In genomic region chr1:54488831-54489626, GRCh38 we compare ENCODE assay signal across 8 cellular contexts.
DNase-seq lines count a peak whose midpoint lies in the region; ATAC-seq and TF ChIP-seq lines count a peak whose summit lies in the region.

No MANE protein-coding gene starts in this region.

- H3K27me3 ChIP-seq in layer of hippocampus (ENCODE audit: control insufficient read depth, insufficient read depth, low read length) = no peaks in the 10 kb centered on the region

- H3K27ac ChIP-seq in cingulate gyrus (ENCODE audit: low read depth, low read length) (peak overlapping the region; percentile 85), layer of hippocampus (ENCODE audit: low read depth, low read length) (peak overlapping the region; percentile 89)

- ATAC-seq in HG02885 (IDR thresholded peaks at IDR 0.05; ENCODE audit: poor library complexity, unreplicated experiment) = peak; percentile 75
- ATAC-seq in HG03439 (IDR thresholded peaks at IDR 0.05; ENCODE audit: unreplicated experiment) = no peak

- TF ChIP-seq CTCF in GM12873 (IDR thresholded peaks at IDR 0.05; ENCODE audit: insufficient read depth, low read depth, low read length, missing control alignments) = peak; percentile 83

- peak; percentile 82 for DNase-seq in NCI-H2196 (lab: John Stamatoyannopoulos, UW; ENCODE audit: unreplicated experiment)
- peak; percentile 50 to 54 for DNase-seq in activated CD4-positive, alpha-beta T cell treated with anti-CD3 and anti-CD28 coated beads for 24 hours (ENCODE audit: low read depth in 2 of 2)
- peak; percentile 72 for DNase-seq in stimulated activated CD4-positive, alpha-beta T cell treated with anti-CD3 and anti-CD28 coated beads, Interleukin-15, amount 100 ng/mL, for 24 hours
